8 cellular contexts compared by ENCODE assay signal in genomic region chr17:74981318-74981978, GRCh38. TPM values are rescaled to one million over a fixed set of nuclear protein-coding genes. Genes with fewer than 3 reads are reported as not detected.
DNase-seq lines count a peak whose midpoint lies in the region; ATAC-seq and TF ChIP-seq lines count a peak whose summit lies in the region.

No MANE protein-coding gene starts in this region.

- peak overlapping the region; percentile 85 for H3K4me2 ChIP-seq in mesenchymal stem cell (ENCODE audit: low read length, poor library complexity, severe bottlenecking)

- peak overlapping the region; percentile 99 for H2AFZ ChIP-seq in mesenchymal stem cell (ENCODE audit: low read depth, low read length)

- POLR2A ChIA-PET in MCF 10A (lab: Yijun Ruan, JAX) = no interaction called here

- peaks cover 8% of the 10 kb centered on the region for H3K79me1 ChIP-seq in mesenchymal stem cell (replicated peaks; ENCODE audit: low read length, poor library complexity, severe bottlenecking)

- H3K4me3 ChIP-seq in mesenchymal stem cell (ENCODE audit: insufficient read depth in 1 of 2, low read depth in 1 of 2, low read length in 2 of 2) = peak overlapping the region; percentile 73 to 89

- no peaks in the 10 kb centered on the region for H3K9me3 ChIP-seq in mesenchymal stem cell (ENCODE audit: control insufficient read depth, low read length)

- TF ChIP-seq CTCF in MCF 10A (IDR thresholded peaks at IDR 0.05; ENCODE audit: unreplicated experiment) (no peak), type B pancreatic cell (conservative IDR thresholded peaks at IDR 0.05) (no peak)

- H2AK5ac ChIP-seq in mesenchymal stem cell (ENCODE audit: low read length, severe bottlenecking) = peak overlapping the region; percentile 60

- H4K91ac ChIP-seq in mesenchymal stem cell (ENCODE audit: low read length) = peak overlapping the region; percentile 59

- peak overlapping the region; percentile 19 to 93 for H3K4ac ChIP-seq in mesenchymal stem cell (ENCODE audit: low read depth in 1 of 2, low read length in 2 of 2)

- no peak overlapping the region for H2BK120ac ChIP-seq in mesenchymal stem cell (ENCODE audit: low read depth, low read length)

- peak overlapping the region; percentile 78 for H3K4me3 Mint-ChIP-seq in MCF 10A (ENCODE audit: unreplicated experiment)
- H3K4me3 Mint-ChIP-seq in type B pancreatic cell = peak overlapping the region; percentile 95

- 85% methylated on average over 14 of the region's 16 CpGs for WGBS in mesenchymal stem cell

- H4K8ac ChIP-seq in mesenchymal stem cell (ENCODE audit: low read length) = peak overlapping the region; percentile 83

- CTCF ChIA-PET in MCF 10A (lab: Yijun Ruan, JAX) = interaction anchor here (0.6 kb wide), 1 partner anchor 25 kb away, joined by 4 read pairs; no protein-coding TSS in a partner anchor

- peak overlapping the region; percentile 88 for H3K9ac ChIP-seq in mesenchymal stem cell (ENCODE audit: low read length)

- H3K18ac ChIP-seq in mesenchymal stem cell (ENCODE audit: low read depth in 1 of 2, low read length in 2 of 2) = peak overlapping the region; percentile 65 to 96

- peak overlapping the region; percentile 28 for H3K27ac ChIP-seq in mesenchymal stem cell (ENCODE audit: low read length, poor library complexity, severe bottlenecking)

- peaks cover 5% of the 10 kb centered on the region for H3K36me3 Mint-ChIP-seq in MCF 10A (ENCODE audit: insufficient read depth, unreplicated experiment)
- H3K36me3 Mint-ChIP-seq in type B pancreatic cell = no peaks in the 10 kb centered on the region

- peak overlapping the region in 1 of 2 experiments; percentile 97 for H3K14ac ChIP-seq in mesenchymal stem cell (ENCODE audit: low read length in 2 of 2)

- no peak overlapping the region for H2BK5ac ChIP-seq in mesenchymal stem cell (ENCODE audit: low read depth, low read length, poor library complexity, severe bottlenecking)

- H3K9me3 Mint-ChIP-seq in MCF 10A (ENCODE audit: unreplicated experiment) (no peaks in the 10 kb centered on the region), type B pancreatic cell (no peaks in the 10 kb centered on the region)

- H2BK15ac ChIP-seq in mesenchymal stem cell (ENCODE audit: low read depth, poor library complexity, severe bottlenecking) = no peak overlapping the region

- H2BK12ac ChIP-seq in mesenchymal stem cell (ENCODE audit: low read length in 2 of 2) = peak overlapping the region; percentile 18 to 54

- peak overlapping the region; percentile 20 for H3K27ac Mint-ChIP-seq in MCF 10A (ENCODE audit: low read depth, unreplicated experiment)
- peak overlapping the region; percentile 92 for H3K27ac Mint-ChIP-seq in type B pancreatic cell

- H3K27me3 Mint-ChIP-seq in MCF 10A (ENCODE audit: insufficient read depth, unreplicated experiment) = no peaks in the 10 kb centered on the region
- H3K27me3 Mint-ChIP-seq in type B pancreatic cell = peaks cover 11% of the 10 kb centered on the region

- peak; percentile 28 for DNase-seq in activated T-cell treated with anti-CD3 and anti-CD28 coated beads, Interleukin-2, amount 50 U/mL, for 1 hour
- no peak for DNase-seq in activated T-cell treated with anti-CD3 and anti-CD28 coated beads for 4 hours
- DNase-seq in MCF 10A (ENCODE audit: unreplicated experiment) = no peak
- no peak for DNase-seq in mesenchymal stem cell
- no peak for DNase-seq in type B pancreatic cell (ENCODE audit: extremely low spot score, unreplicated experiment)
- DNase-seq in NCI-H69 (lab: John Stamatoyannopoulos, UW) = no peak
- no peak for DNase-seq in dedifferentiated amniotic fluid mesenchymal stem cell (ENCODE audit: extremely low spot score)

- H3K4me1 ChIP-seq in mesenchymal stem cell (ENCODE audit: control insufficient read depth, insufficient read depth, low read depth, low read length) = peaks cover 11% of the 10 kb centered on the region

- H3K36me3 ChIP-seq in mesenchymal stem cell (ENCODE audit: control insufficient read depth in 1 of 2, insufficient read depth in 2 of 2, low read depth in 1 of 2, low read length in 2 of 2) = no peaks in the 10 kb centered on the region

- H3K4me1 Mint-ChIP-seq in MCF 10A (ENCODE audit: insufficient read depth, unreplicated experiment) (no peaks in the 10 kb centered on the region), type B pancreatic cell (ENCODE audit: unreplicated experiment) (peaks cover 7% of the 10 kb centered on the region)

- H3K27me3 ChIP-seq in mesenchymal stem cell (ENCODE audit: control insufficient read depth in 1 of 2, insufficient read depth in 1 of 2, low read length in 2 of 2) = peaks cover 7 to 9% of the 10 kb centered on the region in 2 experiments

- BruUV-seq in MCF 10A (replicated peaks; lab: Mats Ljungman, UMichigan) = no TSS peak

- intact Hi-C loops in MCF 10A (cut with micrococcal nuclease) = no loop called here

- peak overlapping the region in 1 of 2 experiments; percentile 32 for H3K23ac ChIP-seq in mesenchymal stem cell (ENCODE audit: low read length in 2 of 2)

- no peak for ATAC-seq in HG03457 (IDR thresholded peaks at IDR 0.05; ENCODE audit: unreplicated experiment)

RNA-seq across cellular contexts. Expression of gene CDR2L, which starts 6.0 kb away (rescaled TPM):
- 3.4 and 4.1 TPM in 2 replicates for total RNA-seq in MCF 10A (2022)
- polyA plus RNA-seq in mesenchymal stem cell (2013, experiment 1 of 2) = 30.2 TPM
- polyA plus RNA-seq in mesenchymal stem cell (2013, experiment 2 of 2) = 29.7 TPM
- total RNA-seq in type B pancreatic cell (ENCODE audit: low replicate concordance) = 34.9 and 96.2 TPM in 2 replicates

RNA-seq across cellular contexts. Expression of gene HID1, which starts 8.9 kb away (rescaled TPM):
- 3.2 and 7.0 TPM in 2 replicates for total RNA-seq in MCF 10A (2022)
- 1.4 TPM for polyA plus RNA-seq in mesenchymal stem cell (2013, experiment 1 of 2)
- polyA plus RNA-seq in mesenchymal stem cell (2013, experiment 2 of 2) = 1.5 TPM
- total RNA-seq in type B pancreatic cell (ENCODE audit: low replicate concordance) = 36.6 and 106 TPM in 2 replicates

RNA-seq across cellular contexts. Expression of gene MRPL58, which starts 31.0 kb away (rescaled TPM):
- total RNA-seq in MCF 10A (2022) (56.5 and 71.2 TPM in 2 replicates), type B pancreatic cell (ENCODE audit: low replicate concordance) (27.9 and 28.5 TPM in 2 replicates)
- 30.1 TPM for polyA plus RNA-seq in mesenchymal stem cell (2013, experiment 1 of 2)
- polyA plus RNA-seq in mesenchymal stem cell (2013, experiment 2 of 2) = 29.8 TPM

RNA-seq across cellular contexts. Expression of gene OTOP3, which starts 45.8 kb away (rescaled TPM):
- not detected in 2 replicates for total RNA-seq in MCF 10A (2022)
- polyA plus RNA-seq in mesenchymal stem cell (2013, experiment 1 of 2) = not detected
- not detected for polyA plus RNA-seq in mesenchymal stem cell (2013, experiment 2 of 2)
- total RNA-seq in type B pancreatic cell (ENCODE audit: low replicate concordance) = 0.80 and 1.3 TPM in 2 replicates

RNA-seq across cellular contexts. Expression of gene OTOP2, which starts 57.4 kb away (rescaled TPM):
- total RNA-seq in MCF 10A (2022) (not detected in 2 replicates), type B pancreatic cell (ENCODE audit: low replicate concordance) (0.12 TPM in 1 of 2 replicates, not detected in the other)
- polyA plus RNA-seq in mesenchymal stem cell (2013, experiment 1 of 2) = not detected
- not detected for polyA plus RNA-seq in mesenchymal stem cell (2013, experiment 2 of 2)
